In genomic region chr11:115765803-115766239, GRCh38 we compare ENCODE assay signal across 24 cellular contexts.
A peak's percentile ranks its signal among the peaks of the same experiment; 100 is the strongest.
DNase-seq lines count a peak whose midpoint lies in the region; ATAC-seq, FAIRE-seq and TF ChIP-seq lines count a peak whose summit lies in the region.
"Had no signal": no experiment of that assay in that cellular context is flagged by ENCODE, and none has a peak within 500 bp of the region (broad histone marks: within the 10 kb centered on the region; RNA-seq: fewer than 3 reads in every experiment).

No MANE protein-coding gene starts in this region.

- intact Hi-C loops in Caco-2 (cut with micrococcal nuclease; ENCODE audit: unreplicated experiment), result no loop called here

- no peaks in the 10 kb centered on the region for H3K9me3 ChIP-seq in RWPE2 (ENCODE audit: severe bottlenecking)
- H3K9me3 ChIP-seq in Caco-2, result no peaks in the 10 kb centered on the region
- H3K9me3 ChIP-seq: testis had no signal

- FAIRE-seq in frontal cortex (lab: Jason Lieb, UNC) (no peak), GM12891 (lab: Jason Lieb, UNC) (no peak)
- FAIRE-seq: islet of Langerhans had no signal

- peaks cover 11% of the 10 kb centered on the region for H3K27me3 Mint-ChIP-seq in Caco-2 (ENCODE audit: insufficient read depth, unreplicated experiment)

- no peaks in the 10 kb centered on the region for H3K9me3 Mint-ChIP-seq in Caco-2 (ENCODE audit: unreplicated experiment)
- H3K9me3 Mint-ChIP-seq: activated CD8-positive, alpha-beta T cell treated with anti-CD3 and anti-CD28 coated beads for 36 hours; effector memory CD8-positive, alpha-beta T cell; GM23338; T-helper 2 cell treated with Interferon-gamma antibody and Interleukin-4, amounts not matched to agents 5 μg/mL and 100 μg/mL, for 36 hours had no signal

- peak; percentile 12 for DNase-seq in CMK (ENCODE audit: low read depth)
- peak; percentile 6 for DNase-seq in LNCaP clone FGC (ENCODE audit: low read depth)
- no peak for DNase-seq in RWPE2 (ENCODE audit: low spot score)
- peak; percentile 48 for DNase-seq in fibroblast of peridontal ligament (ENCODE audit: extremely low read depth)
- DNase-seq in frontal cortex (ENCODE audit: low spot score in 2 of 2), result no peak
- no peak for DNase-seq in Caco-2
- no peak for DNase-seq in GM12891 (ENCODE audit: insufficient read length, low spot score)
- DNase-seq: ACHN; activated CD4-positive, CD25-positive, alpha-beta regulatory T cell; activated CD8-positive, alpha-beta T cell treated with anti-CD3 and anti-CD28 coated beads for 36 hours; activated naive CD4-positive, alpha-beta T cell; activated T-cell treated with anti-CD3 and anti-CD28 coated beads, Interleukin-2, amount 50 U/mL, for 1 hour; aorta; CD8-positive, alpha-beta memory T cell; DMS79 treated with DMSO at 0.1 percent for 48 hours; effector memory CD8-positive, alpha-beta T cell; NCI-H69; occipital lobe; PC-3; testis had no signal

- CTCF ChIA-PET in Caco-2 (lab: Charles Lee), result no interaction called here

- H3K27me3 ChIP-seq in RWPE2 (ENCODE audit: insufficient read depth, poor library complexity, severe bottlenecking), result no peaks in the 10 kb centered on the region
- peaks cover 2% of the 10 kb centered on the region; the same call in 1 of the 2 replicates for H3K27me3 ChIP-seq in Caco-2 (replicated peaks; ENCODE audit: control insufficient read depth, insufficient read depth, low read length)
- H3K27me3 ChIP-seq: testis had no signal

- ATAC-seq in RWPE2 (ENCODE audit: low read depth), result peak; percentile 64
- no peak for ATAC-seq in HG02981 (IDR thresholded peaks at IDR 0.05; ENCODE audit: unreplicated experiment)
- ATAC-seq: activated CD8-positive, alpha-beta T cell treated with anti-CD3 and anti-CD28 coated beads for 36 hours; effector memory CD8-positive, alpha-beta T cell; GM23338; PC-3 had no signal

- no TSS peak for BruUV-seq in Caco-2 (replicated peaks; lab: Mats Ljungman, UMichigan)

- H3K36me3 Mint-ChIP-seq in Caco-2 (ENCODE audit: insufficient read depth, unreplicated experiment), result no peaks in the 10 kb centered on the region
- H3K36me3 Mint-ChIP-seq: CD8-positive, alpha-beta memory T cell had no signal

- H3K27ac ChIP-seq in RWPE2 (ENCODE audit: poor library complexity, severe bottlenecking), result no peak overlapping the region
- H3K27ac ChIP-seq: testis had no signal

- no peak overlapping the region for H3K27ac Mint-ChIP-seq in Caco-2 (ENCODE audit: unreplicated experiment)
- H3K27ac Mint-ChIP-seq: activated CD8-positive, alpha-beta T cell treated with anti-CD3 and anti-CD28 coated beads for 36 hours; CD8-positive, alpha-beta memory T cell; effector memory CD8-positive, alpha-beta T cell; GM23338; T-helper 2 cell treated with Interferon-gamma antibody and Interleukin-4, amounts not matched to agents 5 μg/mL and 100 μg/mL, for 36 hours had no signal

- H3K4me3 ChIP-seq in LNCaP clone FGC (ENCODE audit: low read depth, low read length) (no peak overlapping the region), RWPE2 (ENCODE audit: severe bottlenecking) (no peak overlapping the region), Caco-2 (ENCODE audit: low read depth, low read length) (no peak overlapping the region)
- H3K4me3 ChIP-seq: GM23338, testis had no signal

- no peak for TF ChIP-seq CTCF in LNCaP clone FGC (IDR thresholded peaks at IDR 0.05; ENCODE audit: control insufficient read depth, extremely low read depth, insufficient read depth)
- no peak for TF ChIP-seq CTCF in RWPE2 (IDR thresholded peaks at IDR 0.05; ENCODE audit: poor library complexity, severe bottlenecking)
- TF ChIP-seq CTCF in Caco-2 (IDR thresholded peaks at IDR 0.05; ENCODE audit: insufficient read depth in 1 of 2, low read depth in 1 of 2, low read length in 1 of 2, severe bottlenecking in 1 of 2, unreplicated experiment in 1 of 2), result no peak

- POLR2A ChIA-PET in Caco-2 (lab: Charles Lee), result no interaction called here

- no peak for TF ChIP-seq POLR2A in GM12891 (IDR thresholded peaks at IDR 0.05; ENCODE audit: low read depth, low read length)

- H3K4me1 ChIP-seq in RWPE2 (ENCODE audit: insufficient read depth, poor library complexity, severe bottlenecking), result peaks cover 8% of the 10 kb centered on the region
- no peaks in the 10 kb centered on the region for H3K4me1 ChIP-seq in Caco-2

- H3K4me3 Mint-ChIP-seq in Caco-2 (ENCODE audit: unreplicated experiment), result no peak overlapping the region
- H3K4me3 Mint-ChIP-seq: activated CD8-positive, alpha-beta T cell treated with anti-CD3 and anti-CD28 coated beads for 36 hours; CD8-positive, alpha-beta memory T cell; effector memory CD8-positive, alpha-beta T cell; GM23338; T-helper 2 cell treated with Interferon-gamma antibody and Interleukin-4, amounts not matched to agents 5 μg/mL and 100 μg/mL, for 36 hours had no signal

- H3K36me3 ChIP-seq in RWPE2 (ENCODE audit: low read depth) (no peaks in the 10 kb centered on the region), Caco-2 (ENCODE audit: control insufficient read depth, insufficient read depth, low read length) (no peaks in the 10 kb centered on the region)

- H3K4me1 Mint-ChIP-seq in Caco-2 (ENCODE audit: low read depth, unreplicated experiment), result no peaks in the 10 kb centered on the region
- H3K4me1 Mint-ChIP-seq: CD8-positive, alpha-beta memory T cell had no signal

TF ChIP-seq in GM12891, 5 proteins besides CTCF, POLR2A, EP300 and RAD21:
- TF ChIP-seq POU2F2 (IDR thresholded peaks at IDR 0.05; ENCODE audit: low read depth, low read length) (no peak), PAX5 (IDR thresholded peaks at IDR 0.05; ENCODE audit: insufficient read depth, low read length, severe bottlenecking) (no peak), TAF1 (IDR thresholded peaks at IDR 0.05; ENCODE audit: low read depth, low read length) (no peak), POLR2AphosphoS5 (IDR thresholded peaks at IDR 0.05; ENCODE audit: low read depth, low read length) (no peak), SPI1 (IDR thresholded peaks at IDR 0.05; ENCODE audit: low read depth, low read length) (no peak)

Comparison
In these comparisons a context has a peak if more than half of its experiments do, and no peak if none do; other contexts are left out.
1. DNase-seq: peak in CMK (single experiment), LNCaP clone FGC (single experiment) and fibroblast of peridontal ligament (single experiment); none in RWPE2 (single experiment), frontal cortex (0 of 2), Caco-2 (0 of 2) and GM12891 (single experiment).